In the genomic region with DNA sequence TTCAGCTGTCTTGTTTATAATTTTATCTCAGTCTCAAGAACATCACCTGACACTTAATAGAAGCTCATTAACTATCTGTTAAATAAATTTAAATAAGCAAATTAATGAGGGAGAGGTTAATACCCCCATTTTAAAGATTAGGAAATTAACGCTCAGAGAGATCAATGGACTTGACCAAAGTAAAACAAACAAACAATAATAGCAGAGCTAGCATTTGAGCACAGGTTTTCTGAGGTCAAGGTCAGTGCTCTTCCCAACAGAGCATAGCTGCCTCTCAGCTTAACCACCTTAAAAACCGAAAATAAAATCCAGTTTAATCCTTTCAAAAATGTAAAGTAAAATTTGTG, we compare ENCODE assay signal across 16 cellular contexts.
"Had no signal": no experiment of that assay in that cellular context is flagged by ENCODE, and none has a peak within 500 bp of the region (broad histone marks: within the 10 kb centered on the region; RNA-seq: fewer than 3 reads in every experiment).

No MANE protein-coding gene starts in this region.

- H3K4me3 ChIP-seq: tibial nerve, upper lobe of right lung, vagina had no signal

- H3K36me3 ChIP-seq: neutrophil, tibial nerve, upper lobe of right lung, vagina had no signal

- H3K4me1 ChIP-seq: foreskin keratinocyte, upper lobe of right lung had no signal

- ATAC-seq: foreskin keratinocyte; left colon; naive thymus-derived CD8-positive, alpha-beta T cell; right cardiac atrium; stimulated activated effector memory CD8-positive, alpha-beta T cell treated with anti-CD3 and anti-CD28 coated beads, Interleukin-12 subunit alpha, Interleukin-12 subunit beta, amount 100 ng/mL, for 72 hours; upper lobe of right lung had no signal

- DNase-seq: dermis blood vessel endothelial cell; erythroblast; foreskin keratinocyte; head of caudate nucleus; hippocampal formation; left colon; mammary epithelial cell; naive thymus-derived CD8-positive, alpha-beta T cell; right cardiac atrium; stimulated activated CD4-positive, alpha-beta T cell treated with anti-CD3 and anti-CD28 coated beads, Interleukin-4, amount 100 ng/mL, for 1 hour; stimulated activated CD8-positive, alpha-beta memory T cell treated with anti-CD3 and anti-CD28 coated beads, Interleukin-4, amount 100 ng/mL, for 48 hours; upper lobe of right lung had no signal

- H3K27ac ChIP-seq: foreskin keratinocyte, tibial nerve, upper lobe of right lung, vagina had no signal

- H3K27me3 ChIP-seq: foreskin keratinocyte, neutrophil, tibial nerve, upper lobe of right lung, vagina had no signal

- H3K9me3 ChIP-seq: neutrophil, tibial nerve, upper lobe of right lung, vagina had no signal
